Comparison of ENCODE assay signal across 3 cellular contexts in genomic region chr2:26616864-26617135, GRCh38.
TF ChIP-seq lines count a peak whose summit lies in the region.

No MANE protein-coding gene starts in this region.

TF ChIP-seq in SK-N-SH, 30 proteins besides CTCF, POLR2A, EP300 and RAD21:
- TF ChIP-seq YY1 (IDR thresholded peaks at IDR 0.05; ENCODE audit: low read depth), result no peak
- TF ChIP-seq TEAD4 (IDR thresholded peaks at IDR 0.05; ENCODE audit: borderline replicate concordance, insufficient read depth), result no peak
- TF ChIP-seq NRF1 (IDR thresholded peaks at IDR 0.05; ENCODE audit: low read depth, low read length), result no peak
- TF ChIP-seq USF1 (IDR thresholded peaks at IDR 0.05; ENCODE audit: borderline replicate concordance, low read depth), result no peak

TF ChIP-seq in SK-N-SH treated with all-trans-retinoic acid at 6 μM for 48 hours, 23 proteins besides CTCF, POLR2A, EP300 and RAD21:
- TF ChIP-seq SNAI2 (CRISPR knock-in tag; IDR thresholded peaks at IDR 0.05), result no peak
- TF ChIP-seq, protein P1, sequence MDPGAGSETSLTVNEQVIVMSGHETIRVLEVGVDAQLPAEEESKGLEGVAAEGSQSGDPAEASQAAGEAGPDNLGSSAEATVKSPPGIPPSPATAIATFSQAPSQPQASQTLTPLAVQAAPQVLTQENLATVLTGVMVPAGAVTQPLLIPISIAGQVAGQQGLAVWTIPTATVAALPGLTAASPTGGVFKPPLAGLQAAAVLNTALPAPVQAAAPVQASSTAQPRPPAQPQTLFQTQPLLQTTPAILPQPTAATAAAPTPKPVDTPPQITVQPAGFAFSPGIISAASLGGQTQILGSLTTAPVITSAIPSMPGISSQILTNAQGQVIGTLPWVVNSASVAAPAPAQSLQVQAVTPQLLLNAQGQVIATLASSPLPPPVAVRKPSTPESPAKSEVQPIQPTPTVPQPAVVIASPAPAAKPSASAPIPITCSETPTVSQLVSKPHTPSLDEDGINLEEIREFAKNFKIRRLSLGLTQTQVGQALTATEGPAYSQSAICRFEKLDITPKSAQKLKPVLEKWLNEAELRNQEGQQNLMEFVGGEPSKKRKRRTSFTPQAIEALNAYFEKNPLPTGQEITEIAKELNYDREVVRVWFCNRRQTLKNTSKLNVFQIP (CRISPR knock-in tag; IDR thresholded peaks at IDR 0.05; ENCODE audit: borderline replicate concordance, low read depth), result no peak
- no peak for TF ChIP-seq CSDC2 (CRISPR knock-in tag; IDR thresholded peaks at IDR 0.05)
- TF ChIP-seq ARNTL (CRISPR knock-in tag; IDR thresholded peaks at IDR 0.05; ENCODE audit: borderline replicate concordance, low read depth), result no peak
- no peak for TF ChIP-seq TOX (CRISPR knock-in tag; IDR thresholded peaks at IDR 0.05; ENCODE audit: borderline replicate concordance)
- no peak for TF ChIP-seq CREB5 (CRISPR knock-in tag; IDR thresholded peaks at IDR 0.05; ENCODE audit: low read depth)
- TF ChIP-seq ZNF8 (CRISPR knock-in tag; IDR thresholded peaks at IDR 0.05), result no peak
- no peak for TF ChIP-seq BACH2 (CRISPR knock-in tag; IDR thresholded peaks at IDR 0.05; ENCODE audit: borderline replicate concordance)
- no peak for TF ChIP-seq TCF4 (CRISPR knock-in tag; IDR thresholded peaks at IDR 0.05; ENCODE audit: borderline replicate concordance)
- TF ChIP-seq OSR1 (CRISPR knock-in tag; IDR thresholded peaks at IDR 0.05), result no peak
- no peak for TF ChIP-seq ISL1 (CRISPR knock-in tag; IDR thresholded peaks at IDR 0.05)

TF ChIP-seq in H1, 55 proteins besides CTCF, POLR2A, EP300 and RAD21:
- no peak for TF ChIP-seq JUND (IDR thresholded peaks at IDR 0.05; ENCODE audit: low read length)
- no peak for TF ChIP-seq HDAC2 (IDR thresholded peaks at IDR 0.05; ENCODE audit: borderline replicate concordance in 1 of 2, low read depth in 2 of 2, low read length in 2 of 2)
- TF ChIP-seq BACH1 (IDR thresholded peaks at IDR 0.05; ENCODE audit: low read length), result no peak
- TF ChIP-seq, protein P2, sequence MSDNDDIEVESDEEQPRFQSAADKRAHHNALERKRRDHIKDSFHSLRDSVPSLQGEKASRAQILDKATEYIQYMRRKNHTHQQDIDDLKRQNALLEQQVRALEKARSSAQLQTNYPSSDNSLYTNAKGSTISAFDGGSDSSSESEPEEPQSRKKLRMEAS (IDR thresholded peaks at IDR 0.05), result no peak
- TF ChIP-seq POU5F1 (IDR thresholded peaks at IDR 0.05; ENCODE audit: low read depth, low read length), result no peak
- no peak for TF ChIP-seq TEAD4 (IDR thresholded peaks at IDR 0.05; ENCODE audit: low read depth, low read length)
- TF ChIP-seq HDAC6 (IDR thresholded peaks at IDR 0.05; ENCODE audit: low read depth, low read length), result no peak
- no peak for TF ChIP-seq TCF12 (IDR thresholded peaks at IDR 0.05; ENCODE audit: low read depth, low read length)
- TF ChIP-seq RNF2 (IDR thresholded peaks at IDR 0.05; ENCODE audit: borderline replicate concordance, low read depth, low read length, missing control alignments, poor library complexity, severe bottlenecking), result no peak
- TF ChIP-seq CTBP2 (IDR thresholded peaks at IDR 0.05; ENCODE audit: borderline replicate concordance, insufficient read depth, insufficient read length, low read length), result no peak
- TF ChIP-seq TBP (IDR thresholded peaks at IDR 0.05; ENCODE audit: low read depth, low read length), result no peak
- TF ChIP-seq E2F6 (IDR thresholded peaks at IDR 0.05), result no peak
- TF ChIP-seq SRF (IDR thresholded peaks at IDR 0.05; ENCODE audit: low read depth, low read length), result no peak
- TF ChIP-seq CBX5 (IDR thresholded peaks at IDR 0.05; ENCODE audit: low read depth, low read length), result no peak
- no peak for TF ChIP-seq KDM1A (IDR thresholded peaks at IDR 0.05; ENCODE audit: borderline replicate concordance, low read length)
- no peak for TF ChIP-seq SP4 (IDR thresholded peaks at IDR 0.05; ENCODE audit: low read length)
- TF ChIP-seq SP1 (IDR thresholded peaks at IDR 0.05; ENCODE audit: low read depth, low read length), result no peak
- no peak for TF ChIP-seq EZH2 (IDR thresholded peaks at IDR 0.05; ENCODE audit: low read depth, low read length, severe bottlenecking)
- TF ChIP-seq KDM5A (IDR thresholded peaks at IDR 0.05; ENCODE audit: low read length), result no peak
- TF ChIP-seq RFX5 (IDR thresholded peaks at IDR 0.05; ENCODE audit: borderline replicate concordance, low read depth, low read length), result no peak
